In genomic region chr17:81942167-81942553, GRCh38 we compare ENCODE assay signal across 1 cellular context.
TF ChIP-seq lines count a peak whose summit lies in the region.

No MANE protein-coding gene starts in this region.

TF ChIP-seq in HepG2, 621 proteins besides CTCF, POLR2A, EP300 and RAD21:
- TF ChIP-seq PHF21A (CRISPR knock-in tag; IDR thresholded peaks at IDR 0.05) (0 out of 2 replicates have a peak, but pooled peaks have one; percentile 8), ZFP91 (CRISPR knock-in tag; IDR thresholded peaks at IDR 0.05; ENCODE audit: borderline replicate concordance) (no peak)
